Comparison of ENCODE assay signal across 26 cellular contexts in genomic region chr10:80274396-80275134, GRCh38. TPM values are rescaled to one million over a fixed set of nuclear protein-coding genes. Genes with fewer than 3 reads are reported as not detected.
"Had no signal": no experiment of that assay in that cellular context is flagged by ENCODE, and none has a peak within 500 bp of the region (broad histone marks: within the 10 kb centered on the region; RNA-seq: fewer than 3 reads in every experiment).

No MANE protein-coding gene starts in this region.

- H3K27ac ChIP-seq: heart right ventricle, sigmoid colon, suprapubic skin, tibial artery had no signal

- H3K36me3 ChIP-seq: heart right ventricle, sigmoid colon, suprapubic skin, tibial artery had no signal

- ATAC-seq: activated CD8-positive, alpha-beta T cell treated with anti-CD3 and anti-CD28 coated beads for 36 hours; activated T-cell treated with anti-CD3 and anti-CD28 coated beads, Interleukin-2, amount 50 U/mL, for 72 hours; esophagus mucosa; heart right ventricle; left ventricle myocardium superior; naive thymus-derived CD4-positive, alpha-beta T cell; SK-N-SH treated with all-trans-retinoic acid at 6 μM for 48 hours; stimulated activated naive B cell treated with anti-CD40 and anti-IgM and Interleukin-4, amounts not matched to agents 10 μg/mL and 1 μg/mL and 100 μg/mL, for 72 hours; T-helper 17 cell had no signal

- H3K4me1 ChIP-seq: sigmoid colon, suprapubic skin, tibial artery had no signal

- H3K9me3 ChIP-seq: heart right ventricle, sigmoid colon, suprapubic skin, tibial artery had no signal

- DNase-seq: activated CD4-positive, alpha-beta T cell treated with anti-CD3 and anti-CD28 coated beads, Interleukin-2, amount 10 ng/mL, durations not matched to agents 24 days and 14 days; activated CD4-positive, CD25-positive, alpha-beta regulatory T cell treated with anti-CD3 and anti-CD28 coated beads, Interleukin-2, amount 50 U/mL, for 72 hours; activated CD8-positive, alpha-beta T cell treated with anti-CD3 and anti-CD28 coated beads for 36 hours; activated naive CD4-positive, alpha-beta T cell treated with Interleukin-2 at 50 U/mL for 16 hours; activated T-cell treated with anti-CD3 and anti-CD28 coated beads for 4 hours; activated T-cell treated with anti-CD3 and anti-CD28 coated beads, Interleukin-2, amount 50 U/mL, for 72 hours; anterior cingulate cortex; foreskin fibroblast; heart right ventricle; left ventricle myocardium superior; midbrain; naive thymus-derived CD4-positive, alpha-beta T cell; occipital lobe; sigmoid colon; stimulated activated CD4-positive, alpha-beta T cell treated with anti-CD3 and anti-CD28 coated beads, Interleukin-1b, Interleukin-23, amount 100 ng/mL, for 48 hours; stimulated activated naive B cell treated with anti-CD40 and anti-IgM and Interleukin-4, amounts not matched to agents 10 μg/mL and 1 μg/mL and 100 μg/mL, for 72 hours; T-helper 17 cell; T1000 had no signal

- H3K4me2 ChIP-seq: smooth muscle cell had no signal

- H3K27me3 ChIP-seq: heart right ventricle, sigmoid colon, tibial artery had no signal

- H3K4me3 ChIP-seq: heart right ventricle, sigmoid colon, smooth muscle cell, suprapubic skin, tibial artery had no signal

RNA-seq across cellular contexts. Expression of gene MAT1A, which starts 14.9 kb away (rescaled TPM):
- total RNA-seq: activated CD4-positive, alpha-beta T cell treated with anti-CD3 and anti-CD28 coated beads, Interleukin-2, amount 10 ng/mL, durations not matched to agents 24 days and 14 days; activated CD8-positive, alpha-beta T cell treated with anti-CD3 and anti-CD28 coated beads for 36 hours; activated T-cell treated with anti-CD3 and anti-CD28 coated beads, Interleukin-2, amount 50 U/mL, for 72 hours; cerebellum; left ventricle myocardium superior; naive thymus-derived CD4-positive, alpha-beta T cell; occipital lobe; sigmoid colon; T-helper 17 cell; urinary bladder had no signal
- polyA plus RNA-seq: heart right ventricle; naive thymus-derived CD4-positive, alpha-beta T cell; neural cell; smooth muscle cell had no signal
